Comparison of ENCODE assay signal across 8 cellular contexts in genomic region chr6:30690403-30691207, GRCh38. TPM values are rescaled to one million over a fixed set of nuclear protein-coding genes. Genes with fewer than 3 reads are reported as not detected.
DNase-seq lines count a peak whose midpoint lies in the region; ATAC-seq, FAIRE-seq and TF ChIP-seq lines count a peak whose summit lies in the region.

NRM (minus strand) TSS chr6:30690984; CDS start chr6:30690974, 10 bp downstream.

- TF ChIP-seq RAD21 in A549 (conservative IDR thresholded peaks at IDR 0.05 in 1 of 2, IDR thresholded peaks at IDR 0.05 in 1 of 2): no peak

- no peak for FAIRE-seq in A549 (lab: Jason Lieb, UNC)

- peak within 1 kb of the TSS; percentile 49; the same call in 1 of the 2 replicates for H3K9ac ChIP-seq in KMS-11

- no peaks in the 10 kb centered on the region for H3K36me3 ChIP-seq in KMS-11 (ENCODE audit: insufficient read depth)
- H3K36me3 ChIP-seq in PC-9 (ENCODE audit: low read depth): no peaks in the 10 kb centered on the region
- H3K36me3 ChIP-seq in mucosa of descending colon (ENCODE audit: low read depth): no peaks in the 10 kb centered on the region

- peaks cover 29% of the 10 kb centered on the region for H3K36me3 Mint-ChIP-seq in activated T-cell treated with anti-CD3 and anti-CD28 coated beads, Interleukin-2, amount 50 U/mL, for 24 hours (ENCODE audit: low read depth)

- no peaks in the 10 kb centered on the region for H3K9me3 ChIP-seq in A549
- H3K9me3 ChIP-seq in PC-9 (ENCODE audit: insufficient read depth, low read depth): no peaks in the 10 kb centered on the region
- no peaks in the 10 kb centered on the region for H3K9me3 ChIP-seq in mucosa of descending colon

- no peaks in the 10 kb centered on the region for H3K27me3 ChIP-seq in KMS-11 (ENCODE audit: insufficient read depth, low read depth)
- H3K27me3 ChIP-seq in PC-9 (ENCODE audit: insufficient read depth, low read depth): no peaks in the 10 kb centered on the region

- H3K9me3 Mint-ChIP-seq in activated T-cell treated with anti-CD3 and anti-CD28 coated beads, Interleukin-2, amount 50 U/mL, for 24 hours: no peaks in the 10 kb centered on the region

- peak within 1 kb of the TSS; percentile 92 for H3K4me3 Mint-ChIP-seq in activated T-cell treated with anti-CD3 and anti-CD28 coated beads, Interleukin-2, amount 50 U/mL, for 24 hours

- in situ Hi-C loops in GM18951 (cut with MboI; ENCODE audit: low sequenced_read_pairs, unreplicated experiment): no loop called here

- POLR2A ChIA-PET in A549 (lab: Yijun Ruan, JAX): interaction anchor here (1.1 to 1.5 kb wide), 4 partner anchors 17 to 54 kb away, joined by 4 to 7 read pairs (median 5); partner anchors contain the start of genes IER3 and MDC1
- POLR2A ChIA-PET in PC-9 (lab: Charles Lee; ENCODE audit: unreplicated experiment): interaction anchor here (0.6 to 1.1 kb wide), 5 partner anchors 12 to 149 kb away, joined by 4 to 8 read pairs (median 5); partner anchors contain the start of genes MDC1 and MRPS18B

- TF ChIP-seq POLR2A in A549 (IDR thresholded peaks at IDR 0.05; ENCODE audit: low read length) (peak; percentile 62), GM18951 (IDR thresholded peaks at IDR 0.05; ENCODE audit: extremely low read depth, insufficient read depth, insufficient read length) (peak; percentile 76)

- peak; percentile 60 to 73 for DNase-seq in A549 (ENCODE audit: low read depth in 1 of 2, low spot score in 1 of 2)
- peak; percentile 44 to 84 for DNase-seq in PC-9
- DNase-seq in activated T-cell treated with anti-CD3 and anti-CD28 coated beads, Interleukin-2, amount 50 U/mL, for 24 hours: peak; percentile 88
- no peak for DNase-seq in epithelial cell of proximal tubule (ENCODE audit: low read depth)
- DNase-seq in mucosa of descending colon: peak; percentile 89 to 94 (median 90)
- DNase-seq in stimulated activated CD8-positive, alpha-beta memory T cell treated with anti-CD3 and anti-CD28 coated beads, Interleukin-4, amount 100 ng/mL, for 48 hours: peak; percentile 87

- no peaks in the 10 kb centered on the region for H3K9me2 ChIP-seq in PC-9 (ENCODE audit: insufficient read depth)

- BruUV-seq in PC-9 (replicated peaks; lab: Mats Ljungman, UMichigan): no TSS peak

- H3F3A ChIP-seq in PC-9 (ENCODE audit: insufficient read depth, low read depth): peaks cover 16% of the 10 kb centered on the region; the same call in 1 of the 2 replicates

- no peak for TF ChIP-seq EP300 in A549 (IDR thresholded peaks at IDR 0.05)

- H3K27ac ChIP-seq in A549: peak within 1 kb of the TSS; percentile 90 to 94
- H3K27ac ChIP-seq in KMS-11: peak within 1 kb of the TSS; percentile 50; the same call in 1 of the 2 replicates
- no peak within 1 kb of the TSS for H3K27ac ChIP-seq in PC-9

- TF ChIP-seq CTCF in A549 (IDR thresholded peaks at IDR 0.05) (no peak), KMS-11 (conservative IDR thresholded peaks at IDR 0.05; ENCODE audit: low read depth, low read length) (no peak), PC-9 (conservative IDR thresholded peaks at IDR 0.05) (no peak), epithelial cell of proximal tubule (conservative IDR thresholded peaks at IDR 0.05; ENCODE audit: low read depth, low read length) (no peak), mucosa of descending colon (IDR thresholded peaks at IDR 0.05) (no peak)

- peaks cover 43% of the 10 kb centered on the region for H3K4me1 Mint-ChIP-seq in activated T-cell treated with anti-CD3 and anti-CD28 coated beads, Interleukin-2, amount 50 U/mL, for 24 hours (ENCODE audit: low read depth)

- H2AFZ ChIP-seq in KMS-11 (ENCODE audit: low read depth) (peak within 1 kb of the TSS; percentile 90), PC-9 (peak within 1 kb of the TSS; percentile 93)

- peak within 1 kb of the TSS; percentile 93 for H3K27ac Mint-ChIP-seq in activated T-cell treated with anti-CD3 and anti-CD28 coated beads, Interleukin-2, amount 50 U/mL, for 24 hours

- H3K4me3 ChIP-seq in A549 (peak within 1 kb of the TSS; percentile 56), KMS-11 (IDR thresholded peaks at IDR 0.05; ENCODE audit: insufficient read depth, low read depth, low read length) (no peak within 1 kb of the TSS), PC-9 (peak within 1 kb of the TSS; percentile 87), epithelial cell of proximal tubule (ENCODE audit: low read depth, low read length) (peak within 1 kb of the TSS; percentile 82), mucosa of descending colon (peak within 1 kb of the TSS; percentile 25)

- CTCF ChIA-PET in A549 (lab: Yijun Ruan, JAX): interaction anchor here (0.7 to 6.9 kb wide), 4 partner anchors 13 to 41 kb away, joined by 3 to 84 read pairs (median 25); no protein-coding TSS in a partner anchor
- CTCF ChIA-PET in PC-9 (lab: Charles Lee): interaction anchor here (0.5 to 1.1 kb wide), 2 partner anchors 18 to 448 kb away, joined by 3 to 10 read pairs; partner anchors contain the start of gene DHX16

- ATAC-seq in A549 (peak; percentile 62 to 69), mucosa of descending colon (peak; percentile 82)

- peaks cover 45% of the 10 kb centered on the region for H3K4me1 ChIP-seq in A549
- peaks cover 42% of the 10 kb centered on the region for H3K4me1 ChIP-seq in KMS-11 (ENCODE audit: low read depth, poor library complexity, severe bottlenecking)
- H3K4me1 ChIP-seq in PC-9 (replicated peaks; ENCODE audit: insufficient read depth): peaks cover 42% of the 10 kb centered on the region
- H3K4me1 ChIP-seq in mucosa of descending colon (ENCODE audit: low read depth): peaks cover 21% of the 10 kb centered on the region

- intact Hi-C loops in PC-9 (cut with micrococcal nuclease; ENCODE audit: unreplicated experiment) (no loop called here), mucosa of descending colon (cut with DNase I, micrococcal nuclease) (no loop called here)

- peaks cover 6% of the 10 kb centered on the region; the same call in 1 of the 2 replicates for H3K79me2 ChIP-seq in KMS-11 (ENCODE audit: insufficient read depth, low read depth)
- H3K79me2 ChIP-seq in PC-9 (ENCODE audit: low read depth): peaks cover 19% of the 10 kb centered on the region

- H3K27me3 Mint-ChIP-seq in activated T-cell treated with anti-CD3 and anti-CD28 coated beads, Interleukin-2, amount 50 U/mL, for 24 hours: no peaks in the 10 kb centered on the region

- H3K4me2 ChIP-seq in A549 (peak within 1 kb of the TSS; percentile 88), KMS-11 (peak within 1 kb of the TSS; percentile 96), PC-9 (peak within 1 kb of the TSS; percentile 84)

- H4K20me1 ChIP-seq in KMS-11 (ENCODE audit: insufficient read depth) (no peaks in the 10 kb centered on the region), PC-9 (ENCODE audit: insufficient read depth) (no peaks in the 10 kb centered on the region)

- WGBS in A549 (ENCODE audit: missing lambda C conversion rate): 3% methylated on average over 20 of the region's 40 CpGs

TF ChIP-seq in A549, 52 proteins besides CTCF, POLR2A, EP300 and RAD21:
- TF ChIP-seq ZC3H11A (IDR thresholded peaks at IDR 0.05) (no peak), MAX (IDR thresholded peaks at IDR 0.05) (peak; percentile 24; the same call in 1 of the 2 replicates), E2F6 (IDR thresholded peaks at IDR 0.05; ENCODE audit: borderline replicate concordance, low read depth) (0 out of 2 replicates have a peak, but pooled peaks have one; percentile 30), RCOR1 (IDR thresholded peaks at IDR 0.05; ENCODE audit: low read depth, low read length) (no peak), RARB (CRISPR knock-in tag; IDR thresholded peaks at IDR 0.05) (no peak), PHF8 (IDR thresholded peaks at IDR 0.05; ENCODE audit: borderline replicate concordance, low read depth) (0 out of 2 replicates have a peak, but pooled peaks have one; percentile 26), RNF2 (IDR thresholded peaks at IDR 0.05; ENCODE audit: borderline replicate concordance, low read depth) (no peak), BCL3 (IDR thresholded peaks at IDR 0.05) (no peak)
TF ChIP-seq in A549: peak in this region for 3.

RNA-seq across cellular contexts. Expression of gene NRM, which starts in this region (rescaled TPM):
- 11.3 and 12.4 TPM in 2 replicates for polyA plus RNA-seq in A549 (2011; rRNA removed)
- 21.7 and 24.8 TPM in 2 replicates for polyA plus RNA-seq in A549 (2012; cell fraction: cytosol; rRNA removed)
- 22.2 and 23.8 TPM in 2 replicates for polyA plus RNA-seq in A549 (2012; cell fraction: nucleus; rRNA removed)
- polyA plus RNA-seq in A549 (2017; fragmentation: RNase III; extraction: RNeasy Plus Mini Kit Qiagen cat#74134 plus additional on column Dnase treatment): 13.0 to 14.5 TPM (median 13.0 TPM) in 3 replicates
- polyA minus RNA-seq in A549 (2011; rRNA and poly(A)+ RNA removed): 11.7 and 12.7 TPM in 2 replicates
- total RNA-seq in PC-9 (2021): 25.8 and 38.3 TPM in 2 replicates
- total RNA-seq in epithelial cell of proximal tubule: 20.4 and 22.5 TPM in 2 replicates
- 10 to 100 TPM in 1 of 3 donors, 1 to 10 TPM in 2; 4.3 to 10.2 (median 6.1) TPM for total RNA-seq in mucosa of descending colon
